33 cellular contexts compared by ENCODE assay signal in genomic region chr2:230520061-230520874, GRCh38.
"Had no signal": no experiment of that assay in that cellular context is flagged by ENCODE, and none has a peak within 500 bp of the region (broad histone marks: within the 10 kb centered on the region; RNA-seq: fewer than 3 reads in every experiment).

No MANE protein-coding gene starts in this region.

- ATAC-seq: activated CD4-positive, alpha-beta T cell treated with anti-CD3 and anti-CD28 coated beads for 36 hours; activated CD4-positive, CD25-positive, alpha-beta regulatory T cell treated with anti-CD3 and anti-CD28 coated beads, Interleukin-2, amount 50 U/mL, for 24 hours; activated CD8-positive, alpha-beta T cell treated with anti-CD3 and anti-CD28 coated beads, Interleukin-2, amount 10 ng/mL, durations not matched to agents 7 days and 5 days; activated T-cell treated with anti-CD3 and anti-CD28 coated beads, Interleukin-2, amount 50 U/mL, for 72 hours; activated T-helper 17 cell treated with anti-CD3 and anti-CD28 coated beads, Interleukin-2, amount 50 U/mL, for 72 hours; Right ventricle myocardium inferior; SK-N-SH treated with all-trans-retinoic acid at 6 μM for 48 hours had no signal

- H3K4me3 ChIP-seq: cardiac muscle cell, Peyer's patch had no signal

- H3K27ac ChIP-seq: cardiac muscle cell, Peyer's patch had no signal

- FAIRE-seq: TTC549 had no signal

- H3K27me3 Mint-ChIP-seq: activated CD4-positive, alpha-beta T cell treated with anti-CD3 and anti-CD28 coated beads for 36 hours; activated CD4-positive, alpha-beta T cell treated with anti-CD3 and anti-CD28 coated beads, Interleukin-2, amount 10 ng/mL, durations not matched to agents 7 days and 5 days; activated naive CD8-positive, alpha-beta T cell treated with anti-CD3 and anti-CD28 coated beads for 36 hours; activated T-helper 17 cell treated with anti-CD3 and anti-CD28 coated beads, Interleukin-2, amount 50 U/mL, for 72 hours; central memory CD8-positive, alpha-beta T cell had no signal

- DNase-seq: activated CD4-positive, alpha-beta T cell treated with anti-CD3 and anti-CD28 coated beads for 36 hours; activated CD4-positive, alpha-beta T cell treated with anti-CD3 and anti-CD28 coated beads, Interleukin-2, amount 10 ng/mL, durations not matched to agents 7 days and 5 days; activated CD4-positive, alpha-beta T cell treated with anti-CD3 and anti-CD28 coated beads, Interleukin-2, amount 50 U/mL, for 48 hours; activated CD8-positive, alpha-beta memory T cell treated with anti-CD3 and anti-CD28 coated beads, Interleukin-2, amount 50 U/mL, for 4 hours; activated CD8-positive, alpha-beta T cell treated with anti-CD3 and anti-CD28 coated beads, Interleukin-2, amount 10 ng/mL, durations not matched to agents 7 days and 5 days; activated effector memory CD4-positive, alpha-beta T cell treated with anti-CD3 and anti-CD28 coated beads, Interleukin-2, amount 50 U/mL, for 16 hours; activated naive CD4-positive, alpha-beta T cell; activated naive CD4-positive, alpha-beta T cell treated with anti-CD3 and anti-CD28 coated beads, Interleukin-2, amount 50 U/mL, for 16 hours; activated naive CD8-positive, alpha-beta T cell treated with anti-CD3 and anti-CD28 coated beads for 36 hours; activated T-cell treated with anti-CD3 and anti-CD28 coated beads for 4 hours; activated T-cell treated with anti-CD3 and anti-CD28 coated beads, Interleukin-2, amount 50 U/mL, for 72 hours; amniotic stem cell; aorta; Kasumi-1; MM.1S; MV-4-11; NCI-H1092; NCI-H1436 treated with DMSO at 0.1 percent for 48 hours; NCI-H1694 treated with DMSO at 0.1 percent for 48 hours; NCI-H2029; NCI-H345; NCI-H524 treated with DMSO at 0.1 percent for 48 hours; Peyer's patch; RPMI8226; SIG-M5; T1000 had no signal

- H3K4me1 Mint-ChIP-seq: activated T-helper 17 cell treated with anti-CD3 and anti-CD28 coated beads, Interleukin-2, amount 50 U/mL, for 72 hours; central memory CD8-positive, alpha-beta T cell had no signal

- H3K27ac Mint-ChIP-seq: activated CD4-positive, alpha-beta T cell treated with anti-CD3 and anti-CD28 coated beads for 36 hours; activated CD4-positive, alpha-beta T cell treated with anti-CD3 and anti-CD28 coated beads, Interleukin-2, amount 10 ng/mL, durations not matched to agents 7 days and 5 days; activated CD8-positive, alpha-beta T cell treated with anti-CD3 and anti-CD28 coated beads, Interleukin-2, amount 10 ng/mL, durations not matched to agents 7 days and 5 days; activated naive CD8-positive, alpha-beta T cell treated with anti-CD3 and anti-CD28 coated beads for 36 hours; activated T-cell treated with anti-CD3 and anti-CD28 coated beads, Interleukin-2, amount 50 U/mL, for 72 hours; activated T-helper 17 cell treated with anti-CD3 and anti-CD28 coated beads, Interleukin-2, amount 50 U/mL, for 72 hours had no signal

- H3K4me3 Mint-ChIP-seq: activated CD4-positive, alpha-beta T cell treated with anti-CD3 and anti-CD28 coated beads for 36 hours; activated CD4-positive, alpha-beta T cell treated with anti-CD3 and anti-CD28 coated beads, Interleukin-2, amount 10 ng/mL, durations not matched to agents 7 days and 5 days; activated CD8-positive, alpha-beta T cell treated with anti-CD3 and anti-CD28 coated beads, Interleukin-2, amount 10 ng/mL, durations not matched to agents 7 days and 5 days; activated naive CD8-positive, alpha-beta T cell treated with anti-CD3 and anti-CD28 coated beads for 36 hours; activated T-cell treated with anti-CD3 and anti-CD28 coated beads, Interleukin-2, amount 50 U/mL, for 72 hours; activated T-helper 17 cell treated with anti-CD3 and anti-CD28 coated beads, Interleukin-2, amount 50 U/mL, for 72 hours; central memory CD8-positive, alpha-beta T cell had no signal

- H3K4me1 ChIP-seq: Peyer's patch had no signal

- H3K36me3 ChIP-seq: cardiac muscle cell, Peyer's patch had no signal

- H3K27me3 ChIP-seq: cardiac muscle cell, Peyer's patch had no signal
